ENCODE assay signal across 29 cellular contexts in the genomic region with DNA sequence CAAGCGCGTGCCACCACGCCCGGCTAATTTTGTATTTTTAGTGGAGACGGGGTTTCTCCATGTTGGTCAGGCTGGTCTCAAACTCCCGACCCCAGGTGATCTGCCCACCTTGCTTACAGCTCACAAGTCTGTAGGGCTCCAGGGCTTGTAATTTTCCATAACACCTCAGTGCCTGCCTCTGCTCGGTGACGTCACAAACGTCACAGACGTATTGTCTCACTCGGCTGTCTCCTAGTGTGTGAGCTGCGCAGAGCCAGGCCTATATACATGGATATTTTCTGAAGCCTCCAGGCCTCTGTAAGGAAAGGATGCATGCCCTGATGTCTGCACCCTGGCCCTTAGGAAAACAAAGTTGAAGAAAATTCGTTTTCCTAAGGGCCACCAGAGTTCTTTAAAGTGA.
"Had no signal": no experiment of that assay in that cellular context is flagged by ENCODE, and none has a peak within 500 bp of the region (broad histone marks: within the 10 kb centered on the region; RNA-seq: fewer than 3 reads in every experiment).

No MANE protein-coding gene starts in this region.

- H3K79me2 ChIP-seq: parathyroid adenoma had no signal

- ATAC-seq: effector memory CD8-positive, alpha-beta T cell; heart right ventricle; left cardiac atrium; left lung; naive thymus-derived CD4-positive, alpha-beta T cell; sciatic nerve had no signal

- H3K27me3 Mint-ChIP-seq: effector memory CD8-positive, alpha-beta T cell; naive thymus-derived CD4-positive, alpha-beta T cell; progenitor cell of endocrine pancreas had no signal

- H3K4me1 Mint-ChIP-seq: neural progenitor cell had no signal

- H3K36me3 Mint-ChIP-seq: neural progenitor cell had no signal

- H3K27ac Mint-ChIP-seq: neural progenitor cell, progenitor cell of endocrine pancreas had no signal

- H3K27ac ChIP-seq: esophagus squamous epithelium, heart right ventricle, left lung, neural progenitor cell, parathyroid adenoma, thoracic aorta, tibial nerve, upper lobe of left lung had no signal

- H3K36me3 ChIP-seq: esophagus squamous epithelium, heart right ventricle, left lung, neural progenitor cell, thoracic aorta, tibial nerve, upper lobe of left lung had no signal

- H3K9me3 ChIP-seq: esophagus squamous epithelium, heart right ventricle, left lung, thoracic aorta, tibial nerve, upper lobe of left lung had no signal

- H2AFZ ChIP-seq: neural progenitor cell, parathyroid adenoma had no signal

- H3K4me1 ChIP-seq: esophagus squamous epithelium, neural progenitor cell, parathyroid adenoma, tibial nerve, upper lobe of left lung had no signal

- H3K4me3 ChIP-seq: esophagus squamous epithelium, heart right ventricle, left lung, neural progenitor cell, smooth muscle cell, thoracic aorta, tibial nerve, upper lobe of left lung had no signal

- H3K9me3 Mint-ChIP-seq: effector memory CD8-positive, alpha-beta T cell had no signal

- H3K9ac ChIP-seq: neural progenitor cell, parathyroid adenoma had no signal

- H3K4me2 ChIP-seq: neural progenitor cell, smooth muscle cell had no signal

- FAIRE-seq: endometrium, islet of Langerhans, urothelium cell line had no signal

- DNase-seq: cortex of kidney; effector memory CD8-positive, alpha-beta T cell; erythroblast; esophagus squamous epithelium; foreskin melanocyte; glutamatergic neuron; heart right ventricle; hippocampal formation; left cardiac atrium; left lung; mesendoderm; midbrain; naive thymus-derived CD4-positive, alpha-beta T cell; stimulated activated CD4-positive, alpha-beta T cell treated with anti-CD3 and anti-CD28 coated beads, Interleukin-12 subunit alpha, Interleukin-12 subunit beta, amount 100 ng/mL, for 4 hours; stimulated activated CD4-positive, alpha-beta T cell treated with anti-CD3 and anti-CD28 coated beads, Interleukin-1b, Interleukin-23, amount 100 ng/mL, for 48 hours; stimulated activated CD4-positive, alpha-beta T cell treated with anti-CD3 and anti-CD28 coated beads, Interleukin-4, amount 100 ng/mL, for 1 hour; stimulated activated CD8-positive, alpha-beta memory T cell treated with anti-CD3 and anti-CD28 coated beads, Interleukin-4, amount 100 ng/mL, for 48 hours; stimulated activated naive CD4-positive, alpha-beta T cell treated with Interleukin-2 at 50 U/mL for 16 hours had no signal

- H3K4me3 Mint-ChIP-seq: effector memory CD8-positive, alpha-beta T cell; naive thymus-derived CD4-positive, alpha-beta T cell; neural progenitor cell had no signal

- H3K27me3 ChIP-seq: esophagus squamous epithelium, heart right ventricle, left lung, neural progenitor cell, tibial nerve, upper lobe of left lung had no signal
